Comparison of ENCODE assay signal across 21 cellular contexts in genomic region chr10:117341061-117341460, GRCh38. TPM values are rescaled to one million over a fixed set of nuclear protein-coding genes. Genes with fewer than 3 reads are reported as not detected.
DNase-seq lines count a peak whose midpoint lies in the region; ATAC-seq, FAIRE-seq and TF ChIP-seq lines count a peak whose summit lies in the region.
"Had no signal": no experiment of that assay in that cellular context is flagged by ENCODE, and none has a peak within 500 bp of the region (broad histone marks: within the 10 kb centered on the region; RNA-seq: fewer than 3 reads in every experiment).

No MANE protein-coding gene starts in this region.

- H3K36me3 Mint-ChIP-seq in GM23338 (ENCODE audit: low read depth), result peaks cover 4% of the 10 kb centered on the region; the same call in 2 of the 3 replicates

- no peak overlapping the region for H3K4me3 ChIP-seq in GM23338
- peak overlapping the region; percentile 10 for H3K4me3 ChIP-seq in Loucy (ENCODE audit: low read length, poor library complexity, severe bottlenecking)
- no peak overlapping the region for H3K4me3 ChIP-seq in K562
- no peak overlapping the region for H3K4me3 ChIP-seq in neutrophil (ENCODE audit: low read depth in 1 of 2, low read length in 1 of 2)
- H3K4me3 ChIP-seq: BLaER1 treated with 17β-estradiol and CSF1 and Interleukin-3, amounts not matched to agents 10 nM and 100 nM had no signal

- H3K27me3 ChIP-seq in GM23338 (ENCODE audit: insufficient read depth) (no peaks in the 10 kb centered on the region), Loucy (ENCODE audit: insufficient read depth, low read length, poor library complexity, severe bottlenecking) (no peaks in the 10 kb centered on the region), K562 (ENCODE audit: control insufficient read depth in 2 of 2, insufficient read depth in 2 of 2, low read length in 2 of 2) (no peaks in the 10 kb centered on the region), neutrophil (no peaks in the 10 kb centered on the region)
- H3K27me3 ChIP-seq: BLaER1 treated with 17β-estradiol and CSF1 and Interleukin-3, amounts not matched to agents 10 nM and 100 nM had no signal

- intact Hi-C loops in K562 (cut with micrococcal nuclease), result no loop called here

- H3K9me2 ChIP-seq in GM23338 (ENCODE audit: insufficient read depth), result 0 out of 2 replicates have a peak, but pooled peaks cover 4% of the 10 kb centered on the region
- no peaks in the 10 kb centered on the region for H3K9me2 ChIP-seq in Loucy (replicated peaks; ENCODE audit: low read depth, low read length)

- H3K9me3 ChIP-seq in Loucy (ENCODE audit: insufficient read depth, low read depth, low read length), result no peaks in the 10 kb centered on the region
- no peaks in the 10 kb centered on the region for H3K9me3 ChIP-seq in K562 (replicated peaks; ENCODE audit: control insufficient read depth, insufficient read depth, low read depth, low read length)
- no peaks in the 10 kb centered on the region for H3K9me3 ChIP-seq in neutrophil

- no peaks in the 10 kb centered on the region for H3K27me3 Mint-ChIP-seq in GM23338 (ENCODE audit: insufficient read depth, low read depth, poor library complexity)
- H3K27me3 Mint-ChIP-seq: B cell; CD8-positive, alpha-beta memory T cell had no signal

- peak overlapping the region; percentile 14; the same call in 1 of the 2 replicates for H3K27ac Mint-ChIP-seq in GM23338
- H3K27ac Mint-ChIP-seq: B cell, HFFc6 had no signal

- no TSS peak for BruUV-seq in K562 (replicated peaks; lab: Mats Ljungman, UMichigan)

- CTCF ChIA-PET in K562 (lab: Yijun Ruan, JAX; ENCODE audit: low intra/inter-chr PET ratio), result no interaction called here

- TF ChIP-seq EP300 in K562 (IDR thresholded peaks at IDR 0.05; ENCODE audit: low read length), result no peak

- WGBS in K562 (ENCODE audit: insufficient coverage, low coverage, missing lambda C conversion rate), result 81% methylated on average over 4 of the region's 4 CpGs

- peaks cover 2% of the 10 kb centered on the region for H3K9me1 ChIP-seq in K562 (ENCODE audit: control insufficient read depth, insufficient read depth, low read length)

- H3K9me3 Mint-ChIP-seq in GM23338, result no peaks in the 10 kb centered on the region
- H3K9me3 Mint-ChIP-seq: CD8-positive, alpha-beta memory T cell; HFFc6 had no signal

- H3K79me2 ChIP-seq in GM23338 (replicated peaks; ENCODE audit: insufficient read depth) (peaks cover 75% of the 10 kb centered on the region), Loucy (ENCODE audit: insufficient read depth, low read length) (peaks cover 100% of the 10 kb centered on the region), K562 (ENCODE audit: control insufficient read depth, insufficient read depth, low read length) (peaks cover 96% of the 10 kb centered on the region)

- H3K27ac ChIP-seq in GM23338 (ENCODE audit: low read depth), result no peak overlapping the region
- H3K27ac ChIP-seq in K562 (ENCODE audit: extremely low read depth, low read depth, low read length), result no peak overlapping the region
- H3K27ac ChIP-seq in neutrophil, result peak overlapping the region; percentile 74
- H3K27ac ChIP-seq: BLaER1 treated with 17β-estradiol and CSF1 and Interleukin-3, amounts not matched to agents 10 nM and 100 nM; HL-60 had no signal

- TF ChIP-seq POLR2A in K562 (conservative IDR thresholded peaks at IDR 0.05), result no peak

- H3K4me1 ChIP-seq in GM23338 (ENCODE audit: insufficient read depth) (peaks cover 57% of the 10 kb centered on the region), Loucy (ENCODE audit: insufficient read depth, low read length, poor library complexity, severe bottlenecking) (peaks cover 58% of the 10 kb centered on the region), K562 (replicated peaks in 1 of 2; ENCODE audit: control insufficient read depth in 2 of 2, insufficient read depth in 2 of 2, low read length in 2 of 2) (peaks cover 4 to 12% of the 10 kb centered on the region in 2 experiments; a peak in 4 of 5 replicates), neutrophil (ENCODE audit: control insufficient read depth in 1 of 2, insufficient read depth in 1 of 2, low read depth in 1 of 2, low read length in 1 of 2) (peaks cover 36 to 72% of the 10 kb centered on the region in 2 experiments)

- POLR2A ChIA-PET in K562 (lab: Yijun Ruan, JAX), result no interaction called here

- no peak for DNase-seq in GM23338 (ENCODE audit: low spot score)
- DNase-seq in K562 (ENCODE audit: extremely low read depth in 1 of 4, low spot score in 3 of 4), result no peak
- DNase-seq in SW480 (ENCODE audit: low spot score), result no peak
- no peak for DNase-seq in NCI-H1436 treated with DMSO at 0.1 percent for 48 hours (lab: John Stamatoyannopoulos, UW)
- DNase-seq: 8988T; CD8-positive, alpha-beta memory T cell; COR-L47; DMS 273 treated with DMSO at 0.1 percent for 48 hours; GOT3; HCEC 1CT; HFFc6 had no signal

- H2AFZ ChIP-seq in GM23338 (no peak overlapping the region), Loucy (ENCODE audit: low read length) (no peak overlapping the region), K562 (ENCODE audit: low read depth, low read length) (no peak overlapping the region)

- no peak for TF ChIP-seq RAD21 in K562 (CRISPR knock-in tag; conservative IDR thresholded peaks at IDR 0.05 in 1 of 2, IDR thresholded peaks at IDR 0.05 in 1 of 2)

- H3F3A ChIP-seq in GM23338 (replicated peaks; ENCODE audit: low read depth) (0 out of 2 replicates have a peak, but pooled peaks cover 4% of the 10 kb centered on the region), Loucy (ENCODE audit: low read depth) (peaks cover 22% of the 10 kb centered on the region)

- FAIRE-seq in K562 (lab: Jason Lieb, UNC), result no peak
- FAIRE-seq: G401.6, GM12891, GM19239 had no signal

- no peak overlapping the region for H3K4me3 Mint-ChIP-seq in GM23338
- H3K4me3 Mint-ChIP-seq: B cell; CD8-positive, alpha-beta memory T cell; HFFc6 had no signal

- H3K4me2 ChIP-seq in GM23338 (peak overlapping the region; percentile 22; the same call in 1 of the 2 replicates), Loucy (ENCODE audit: low read depth, low read length, poor library complexity, severe bottlenecking) (peak overlapping the region; percentile 49), K562 (ENCODE audit: insufficient read depth, low read length) (no peak overlapping the region)
- H3K4me2 ChIP-seq: BLaER1 treated with 17β-estradiol and CSF1 and Interleukin-3, amounts not matched to agents 10 nM and 100 nM had no signal

- H3K36me3 ChIP-seq in GM23338 (ENCODE audit: insufficient read depth), result no peaks in the 10 kb centered on the region
- peaks cover 92% of the 10 kb centered on the region for H3K36me3 ChIP-seq in Loucy (ENCODE audit: insufficient read depth, low read length)
- peaks cover 43% of the 10 kb centered on the region; the same call in 2 of the 3 replicates for H3K36me3 ChIP-seq in K562 (ENCODE audit: control insufficient read depth, insufficient read depth, low read length)
- H3K36me3 ChIP-seq in neutrophil, result peaks cover 8% of the 10 kb centered on the region

- H3K9ac ChIP-seq in Loucy (ENCODE audit: low read depth, low read length, poor library complexity, severe bottlenecking), result no peak overlapping the region
- H3K9ac ChIP-seq in K562 (ENCODE audit: insufficient read depth in 1 of 2, low read depth in 2 of 2, low read length in 2 of 2), result no peak overlapping the region
- H3K9ac ChIP-seq: BLaER1 treated with 17β-estradiol and CSF1 and Interleukin-3, amounts not matched to agents 10 nM and 100 nM had no signal

- no peaks in the 10 kb centered on the region for H4K20me1 ChIP-seq in GM23338 (replicated peaks; ENCODE audit: insufficient read depth)
- peaks cover 99% of the 10 kb centered on the region for H4K20me1 ChIP-seq in Loucy (ENCODE audit: insufficient read depth, low read length, poor library complexity, severe bottlenecking)
- H4K20me1 ChIP-seq in K562 (replicated peaks; ENCODE audit: control insufficient read depth, insufficient read depth, low read length), result peaks cover 4% of the 10 kb centered on the region; the same call in 1 of the 2 replicates

- ATAC-seq in GM23338 (no peak), K562 (no peak), GM19351 (IDR thresholded peaks at IDR 0.05; ENCODE audit: unreplicated experiment) (no peak), GM21390 (IDR thresholded peaks at IDR 0.05; ENCODE audit: unreplicated experiment) (no peak)

- no peak for TF ChIP-seq CTCF in GM23338 (conservative IDR thresholded peaks at IDR 0.05; ENCODE audit: low read depth in 2 of 2)
- no peak for TF ChIP-seq CTCF in Loucy (conservative IDR thresholded peaks at IDR 0.05; ENCODE audit: low read length)
- no peak for TF ChIP-seq CTCF in K562 (IDR thresholded peaks at IDR 0.05 in 2 of 3, conservative IDR thresholded peaks at IDR 0.05 in 1 of 3; ENCODE audit: insufficient read depth in 2 of 3, low read depth in 1 of 3, low read length in 3 of 3)
- no peak for TF ChIP-seq CTCF in neutrophil (IDR thresholded peaks at IDR 0.05)

- H3K4me1 Mint-ChIP-seq in GM23338, result peaks cover 58% of the 10 kb centered on the region

- in situ Hi-C loops in K562 (cut with MboI), result no loop called here

TF ChIP-seq in GM23338, 12 proteins besides CTCF, POLR2A, EP300 and RAD21 (continues in another document):
- TF ChIP-seq POLR2AphosphoS5 (IDR thresholded peaks at IDR 0.05; ENCODE audit: low read depth), result no peak
- no peak for TF ChIP-seq EZH2phosphoT487 (IDR thresholded peaks at IDR 0.05; ENCODE audit: unreplicated experiment)

TF ChIP-seq in K562, 482 proteins besides CTCF, POLR2A, EP300 and RAD21 (continues in another document):
- no peak for TF ChIP-seq ZNF143 (CRISPR knock-in tag; IDR thresholded peaks at IDR 0.05)
- TF ChIP-seq NFE2 (IDR thresholded peaks at IDR 0.05; ENCODE audit: low read depth), result no peak

RNA-seq across cellular contexts. Expression of gene PDZD8, which starts 34.2 kb away (rescaled TPM):
- total RNA-seq in GM23338 (2014; rRNA removed; shearing (Covaris generic)), result 28.6 and 30.2 TPM in 2 replicates
- polyA plus RNA-seq in GM23338 (2016; fragmentation: Nextera tagmentation; extraction: Ambion mirVana) (8.4 and 11.4 TPM in 2 replicates), K562 (2011; rRNA removed) (32.3 and 41.9 TPM in 2 replicates), K562 (2014; fragmentation: Illumina TruSeq; extraction: Trizol) (45.2 and 52.5 TPM in 2 replicates), K562 (2014; fragmentation: Nextera tagmentation; extraction: Ambion mirVana) (1 to 10 TPM; 5.5 to 5.9 TPM), K562 (2014; rRNA removed) (16.7 and 19.8 TPM in 2 replicates)
- 26.6 and 71.2 TPM in 2 replicates for total RNA-seq in K562 (2011; cell fraction: chromatin; rRNA removed; ENCODE audit: low replicate concordance)
- total RNA-seq in K562 (2011; cell fraction: nucleolus; rRNA removed), result 29.4 and 37.0 TPM in 2 replicates
- total RNA-seq in K562 (2011; cell fraction: nucleoplasm; rRNA removed), result 56.0 and 86.6 TPM in 2 replicates
- total RNA-seq in K562 (2014; rRNA removed) (15.5 and 18.8 TPM in 2 replicates), K562 (2014; rRNA removed; fragmentation: Illumina TruSeq; extraction: Trizol) (53.4 and 60.6 TPM in 2 replicates), K562 (2015; rRNA removed; fragmentation: Illumina TruSeq; extraction: Trizol) (35.0 and 36.8 TPM in 2 replicates), K562 (2021) (46.8 and 49.4 TPM in 2 replicates)
- polyA plus RNA-seq in K562 (2011; cell fraction: cytosol; rRNA removed), result 8.0 and 17.4 TPM in 2 replicates
- polyA plus RNA-seq in K562 (2011; cell fraction: nucleus; rRNA removed), result 10.7 and 14.0 TPM in 2 replicates
- polyA plus RNA-seq in K562 (2012), result 19.7 and 19.8 TPM in 2 replicates
- 147 and 155 TPM in 2 replicates for polyA minus RNA-seq in K562 (2011; rRNA and poly(A)+ RNA removed)
- polyA minus RNA-seq in K562 (2011; cell fraction: cytosol; rRNA and poly(A)+ RNA removed), result 51.4 and 65.1 TPM in 2 replicates
- polyA minus RNA-seq in K562 (2011; cell fraction: nucleus; rRNA and poly(A)+ RNA removed), result 16.8 and 31.1 TPM in 2 replicates
